In genomic region chr12:64030155-64030554, GRCh38 we compare ENCODE assay signal across 1 cellular context.
TF ChIP-seq lines count a peak whose summit lies in the region.

No MANE protein-coding gene starts in this region.

TF ChIP-seq in SK-N-SH, 30 proteins besides CTCF, POLR2A, EP300 and RAD21 (continued from another document):
- TF ChIP-seq PBX3 (IDR thresholded peaks at IDR 0.05) (no peak), FOXM1 (IDR thresholded peaks at IDR 0.05; ENCODE audit: low read depth) (no peak)
